9 cellular contexts compared by ENCODE assay signal in genomic region chr19:47663911-47664771, GRCh38. TPM values are rescaled to one million over a fixed set of nuclear protein-coding genes. Genes with fewer than 3 reads are reported as not detected.
DNase-seq lines count a peak whose midpoint lies in the region; ATAC-seq and FAIRE-seq lines count a peak whose summit lies in the region.
"Had no signal": no experiment of that assay in that cellular context is flagged by ENCODE, and none has a peak within 500 bp of the region (broad histone marks: within the 10 kb centered on the region; RNA-seq: fewer than 3 reads in every experiment).

No MANE protein-coding gene starts in this region.

- CTCF ChIA-PET in naive thymus-derived CD4-positive, alpha-beta T cell (lab: Charles Lee): no interaction called here

- no peak overlapping the region for H3K4me3 Mint-ChIP-seq in naive thymus-derived CD4-positive, alpha-beta T cell

- no peak overlapping the region for H3K4me3 ChIP-seq in naive thymus-derived CD4-positive, alpha-beta T cell (ENCODE audit: low read length)

- H3K27me3 Mint-ChIP-seq in naive thymus-derived CD4-positive, alpha-beta T cell: no peaks in the 10 kb centered on the region

- peak overlapping the region; percentile 86 for H3K27ac ChIP-seq in epithelial cell of prostate
- H3K27ac ChIP-seq in naive thymus-derived CD4-positive, alpha-beta T cell (ENCODE audit: low read depth, low read length): no peak overlapping the region

- H3K9me3 Mint-ChIP-seq in naive thymus-derived CD4-positive, alpha-beta T cell: no peaks in the 10 kb centered on the region

- no peaks in the 10 kb centered on the region for H3K4me1 ChIP-seq in naive thymus-derived CD4-positive, alpha-beta T cell (ENCODE audit: control insufficient read depth in 2 of 2, insufficient read depth in 2 of 2, low read length in 2 of 2)

- no peaks in the 10 kb centered on the region for H3K9me3 ChIP-seq in naive thymus-derived CD4-positive, alpha-beta T cell (ENCODE audit: control insufficient read depth in 2 of 3, low read length in 3 of 3)

- DNase-seq in AG08395 (ENCODE audit: low spot score): peak; percentile 94
- DNase-seq in NOMO-1 treated with dmso at 0.1 percent for 144 hours (lab: John Stamatoyannopoulos, UW; ENCODE audit: unreplicated experiment): peak; percentile 65
- peak; percentile 83 for DNase-seq in epithelial cell of prostate (ENCODE audit: low read depth, low spot score)
- DNase-seq in naive thymus-derived CD4-positive, alpha-beta T cell: no peak
- DNase-seq in GM19239 (ENCODE audit: insufficient read length, low spot score): no peak
- DNase-seq in NCI-H2171 (lab: John Stamatoyannopoulos, UW): no peak
- no peak for DNase-seq in NCI-H1048 (lab: John Stamatoyannopoulos, UW)
- DNase-seq: DND-41 had no signal

- H3K27ac Mint-ChIP-seq in naive thymus-derived CD4-positive, alpha-beta T cell: peak overlapping the region in 3 of 9 donors; percentile 4 to 41 (median 17)

- H3K36me3 ChIP-seq in naive thymus-derived CD4-positive, alpha-beta T cell (ENCODE audit: control insufficient read depth in 2 of 3, insufficient read depth in 3 of 3, low read length in 3 of 3): peaks cover 0 to 17% (median 0%) of the 10 kb centered on the region in 3 experiments

- ATAC-seq in naive thymus-derived CD4-positive, alpha-beta T cell: peak; percentile 55
- no peak for ATAC-seq in GM21723 (IDR thresholded peaks at IDR 0.05; ENCODE audit: unreplicated experiment)

- peaks cover 0 to 54% (median 40%) of the 10 kb centered on the region in 7 donors for H3K4me1 Mint-ChIP-seq in naive thymus-derived CD4-positive, alpha-beta T cell

- no peak for FAIRE-seq in GM19239 (lab: Jason Lieb, UNC)

- H3K27me3 ChIP-seq in naive thymus-derived CD4-positive, alpha-beta T cell (ENCODE audit: control insufficient read depth in 2 of 2, insufficient read depth in 2 of 2, low read length in 2 of 2): no peaks in the 10 kb centered on the region

- intact Hi-C loops in naive thymus-derived CD4-positive, alpha-beta T cell (cut with micrococcal nuclease): no loop called here

- POLR2A ChIA-PET in naive thymus-derived CD4-positive, alpha-beta T cell (lab: Charles Lee): no interaction called here

- H3K36me3 Mint-ChIP-seq in naive thymus-derived CD4-positive, alpha-beta T cell: peaks cover 0 to 11% (median 0%) of the 10 kb centered on the region in 5 donors

RNA-seq across cellular contexts. Expression of gene EHD2, which starts 49.1 kb away (rescaled TPM):
- total RNA-seq in naive thymus-derived CD4-positive, alpha-beta T cell: under 1 TPM in 3 of 5 experiments, not detected in 2; 0.15 to 0.37 (median 0.19) TPM
- not detected for polyA plus RNA-seq in naive thymus-derived CD4-positive, alpha-beta T cell

RNA-seq across cellular contexts. Expression of gene BICRA, which starts 55.2 kb away (rescaled TPM):
- 10 to 100 TPM; 18.6 to 36.6 (median 33.5) TPM for total RNA-seq in naive thymus-derived CD4-positive, alpha-beta T cell
- 1 to 10 TPM in 1 of 2 donors, under 1 TPM in 1; 0.95 to 1.4 TPM for polyA plus RNA-seq in naive thymus-derived CD4-positive, alpha-beta T cell

Comparison
In these comparisons a context has a peak if more than half of its experiments do, and no peak if none do; other contexts are left out.
1. DNase-seq: peak in AG08395 (single experiment), NOMO-1 treated with dmso at 0.1 percent for 144 hours (single experiment) and epithelial cell of prostate (single experiment); none in naive thymus-derived CD4-positive, alpha-beta T cell (0 of 9), GM19239 (single experiment), NCI-H2171 (single experiment) and NCI-H1048 (single experiment).